In genomic region chr17:30731210-30732132, GRCh38 we compare ENCODE assay signal across 8 cellular contexts.
A peak's percentile ranks its signal among the peaks of the same experiment; 100 is the strongest.
DNase-seq lines count a peak whose midpoint lies in the region; ATAC-seq and TF ChIP-seq lines count a peak whose summit lies in the region.
"Not testable (repeated sequence)": the region's sequence is repeated elsewhere in the genome, so short reads cannot be mapped to it uniquely, and the experiment has no call there.

No MANE protein-coding gene starts in this region.

- H3K27ac Mint-ChIP-seq in activated naive CD8-positive, alpha-beta T cell treated with anti-CD3 and anti-CD28 coated beads, Interleukin-2, amount 50 U/mL, for 24 hours, result peak overlapping the region; percentile 97

- not testable (repeated sequence) for H3K9me3 ChIP-seq in heart left ventricle, tibial artery

- intact Hi-C loops in heart left ventricle (cut with DNase I); tibial artery (cut with DNase I; ENCODE audit: low total_unique reads): not testable (repeated sequence)

- H3K27me3 ChIP-seq in heart left ventricle, tibial artery: not testable (repeated sequence)

- 0 to 1% (median 0%) methylated on average over 50 to 87 of the region's 87 CpGs for WGBS in heart left ventricle, 4 donors

- TF ChIP-seq POLR2A in heart left ventricle (IDR thresholded peaks at IDR 0.05), result peak in 1 of 2 donors; percentile 83

- peak; percentile 92 for ATAC-seq in HG02759 (IDR thresholded peaks at IDR 0.05; ENCODE audit: unreplicated experiment)
- peak; percentile 90 for ATAC-seq in activated naive CD8-positive, alpha-beta T cell treated with anti-CD3 and anti-CD28 coated beads, Interleukin-2, amount 50 U/mL, for 24 hours
- ATAC-seq in heart left ventricle, result peak; percentile 93 to 99 (median 98)

- H3K4me1 ChIP-seq in heart left ventricle (peaks cover 0 to 24% (median 12%) of the 10 kb centered on the region in 12 donors), tibial artery (peaks cover 0 to 22% (median 3%) of the 10 kb centered on the region in 4 donors)

- peak; percentile 88 for DNase-seq in GM12865 (ENCODE audit: low read depth)
- DNase-seq in NCI-H1417 treated with DMSO at 0.1 percent for 48 hours (lab: John Stamatoyannopoulos, UW), result peak; percentile 19
- peak; percentile 78 for DNase-seq in T follicular helper cell (ENCODE audit: low read depth)
- peak; percentile 87 for DNase-seq in activated naive CD8-positive, alpha-beta T cell treated with anti-CD3 and anti-CD28 coated beads, Interleukin-2, amount 50 U/mL, for 24 hours
- DNase-seq in heart left ventricle, result peak; percentile 85 to 92 (median 90)
- peak; percentile 79 for DNase-seq in pons (ENCODE audit: low spot score)
- peak; percentile 80 to 93 for DNase-seq in tibial artery

- TF ChIP-seq CTCF in GM12865 (IDR thresholded peaks at IDR 0.05; ENCODE audit: insufficient read depth, low read depth, low read length, missing control alignments); heart left ventricle (IDR thresholded peaks at IDR 0.05); tibial artery (IDR thresholded peaks at IDR 0.05): not testable (repeated sequence)

- H3K36me3 Mint-ChIP-seq in activated naive CD8-positive, alpha-beta T cell treated with anti-CD3 and anti-CD28 coated beads, Interleukin-2, amount 50 U/mL, for 24 hours (ENCODE audit: low read depth), result peaks cover 24% of the 10 kb centered on the region

- not testable (repeated sequence) for H3K9me3 Mint-ChIP-seq in activated naive CD8-positive, alpha-beta T cell treated with anti-CD3 and anti-CD28 coated beads, Interleukin-2, amount 50 U/mL, for 24 hours

- H3K27ac ChIP-seq in heart left ventricle (peak overlapping the region in 11 of 12 donors; percentile 83 to 95 (median 88)), tibial artery (peak overlapping the region; percentile 87 to 98)

- not testable (repeated sequence) for H3K36me3 ChIP-seq in heart left ventricle, tibial artery

- H3K4me3 Mint-ChIP-seq in activated naive CD8-positive, alpha-beta T cell treated with anti-CD3 and anti-CD28 coated beads, Interleukin-2, amount 50 U/mL, for 24 hours, result peak overlapping the region; percentile 93

- peak overlapping the region; percentile 60 for H3K4me3 ChIP-seq in GM12865 (ENCODE audit: low read depth, low read length)
- peak overlapping the region; percentile 65 to 94 (median 80) for H3K4me3 ChIP-seq in heart left ventricle
- H3K4me3 ChIP-seq in tibial artery, result peak overlapping the region; percentile 87 to 99

- peaks cover 49% of the 10 kb centered on the region for H3K4me1 Mint-ChIP-seq in activated naive CD8-positive, alpha-beta T cell treated with anti-CD3 and anti-CD28 coated beads, Interleukin-2, amount 50 U/mL, for 24 hours

- not testable (repeated sequence) for H3K27me3 Mint-ChIP-seq in activated naive CD8-positive, alpha-beta T cell treated with anti-CD3 and anti-CD28 coated beads, Interleukin-2, amount 50 U/mL, for 24 hours

Comparison
In these comparisons a context has a peak if more than half of its experiments do, and no peak if none do; other contexts are left out.
1. Peak in every context shown above with its lines: DNase-seq, ATAC-seq, H3K4me3 ChIP-seq and H3K27ac ChIP-seq.
2. DNase-seq: peak in every context shown above with its lines; median percentile 90 in heart left ventricle; 88 in GM12865; 87 in activated naive CD8-positive, alpha-beta T cell treated with anti-CD3 and anti-CD28 coated beads, Interleukin-2, amount 50 U/mL, for 24 hours; 86 in tibial artery; 79 in pons; 78 in T follicular helper cell; 19 in NCI-H1417 treated with DMSO at 0.1 percent for 48 hours.